Comparison of ENCODE assay signal across 20 cellular contexts in the genomic region with DNA sequence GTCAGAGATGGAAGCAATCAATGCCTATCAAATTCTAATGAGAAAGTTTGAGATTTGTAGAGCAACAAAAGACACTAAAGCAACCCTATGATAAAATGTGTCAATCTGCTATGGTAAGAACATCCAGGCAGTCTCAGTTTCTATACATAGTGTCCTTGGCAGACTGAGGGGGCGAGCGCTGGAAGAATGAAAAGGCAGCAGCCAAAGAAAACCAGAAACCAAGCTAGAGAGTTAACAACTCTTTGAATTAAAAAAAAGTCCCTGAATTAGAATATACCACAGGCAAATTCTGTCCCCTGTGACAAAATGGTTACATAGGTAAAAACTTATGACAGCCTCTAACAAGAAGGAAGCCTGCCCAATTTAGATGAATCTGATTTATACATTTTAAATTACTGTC.
DNase-seq lines count a peak whose midpoint lies in the region; ATAC-seq and TF ChIP-seq lines count a peak whose summit lies in the region.
"Had no signal": no experiment of that assay in that cellular context is flagged by ENCODE, and none has a peak within 500 bp of the region (broad histone marks: within the 10 kb centered on the region; RNA-seq: fewer than 3 reads in every experiment).

No MANE protein-coding gene starts in this region.

- H3K79me2 ChIP-seq in mammary epithelial cell (ENCODE audit: insufficient read depth, low read length) = no peaks in the 10 kb centered on the region

- no peak overlapping the region for H3K9ac ChIP-seq in mammary epithelial cell (ENCODE audit: insufficient read depth, low read length)

- WGBS in mammary epithelial cell (ENCODE audit: low coverage, missing lambda C conversion rate) = 94% methylated on average over 2 of the region's 2 CpGs

- no peak overlapping the region for H3K4me3 Mint-ChIP-seq in MCF 10A (ENCODE audit: unreplicated experiment)
- H3K4me3 Mint-ChIP-seq: activated CD4-positive, alpha-beta memory T cell treated with anti-CD3 and anti-CD28 coated beads for 36 hours; activated naive CD8-positive, alpha-beta T cell treated with anti-CD3 and anti-CD28 coated beads, Interleukin-2, amount 10 ng/mL, durations not matched to agents 7 days and 5 days; H9; stimulated activated effector memory CD8-positive, alpha-beta T cell treated with anti-CD3 and anti-CD28 coated beads, Interleukin-12 subunit alpha, Interleukin-12 subunit beta, amount 100 ng/mL, for 72 hours had no signal

- H3K4me1 ChIP-seq in mammary epithelial cell (ENCODE audit: insufficient read depth, low read length) = peaks cover 4% of the 10 kb centered on the region
- H3K4me1 ChIP-seq: Peyer's patch, transverse colon had no signal

- no peaks in the 10 kb centered on the region for H3K27me3 ChIP-seq in mammary epithelial cell (ENCODE audit: insufficient read depth, low read length)
- H3K27me3 ChIP-seq: ovary, Peyer's patch, transverse colon had no signal

- no peaks in the 10 kb centered on the region for H3K9me3 ChIP-seq in mammary epithelial cell (replicated peaks; ENCODE audit: insufficient read depth, low read length)
- H3K9me3 ChIP-seq: ovary, Peyer's patch, transverse colon had no signal

- H4K20me1 ChIP-seq in mammary epithelial cell (ENCODE audit: insufficient read depth, low read length) = no peaks in the 10 kb centered on the region

- H3K4me3 ChIP-seq in mammary epithelial cell (replicated peaks in 1 of 3; ENCODE audit: insufficient read depth in 1 of 3, low read depth in 2 of 3, low read length in 3 of 3) = no peak overlapping the region
- H3K4me3 ChIP-seq: ovary, Peyer's patch, transverse colon had no signal

- intact Hi-C loops in MCF 10A (cut with micrococcal nuclease) = no loop called here
- intact Hi-C loops in mammary epithelial cell (cut with micrococcal nuclease) = no loop called here
- intact Hi-C loops in head of caudate nucleus (cut with DNase I) = no loop called here

- peaks cover 15% of the 10 kb centered on the region for H3K4me1 Mint-ChIP-seq in MCF 10A (ENCODE audit: insufficient read depth, unreplicated experiment)
- H3K4me1 Mint-ChIP-seq: H9 had no signal

- TF ChIP-seq CTCF in MCF 10A (IDR thresholded peaks at IDR 0.05; ENCODE audit: unreplicated experiment) (no peak), mammary epithelial cell (conservative IDR thresholded peaks at IDR 0.05 in 1 of 2, IDR thresholded peaks at IDR 0.05 in 1 of 2; ENCODE audit: extremely low read depth in 1 of 2, insufficient read depth in 1 of 2, low read depth in 1 of 2, low read length in 2 of 2) (no peak), GM10266 (IDR thresholded peaks at IDR 0.05; ENCODE audit: control insufficient read depth, insufficient read depth, low read depth, missing control alignments) (no peak)

- ATAC-seq in HG03460 (IDR thresholded peaks at IDR 0.05; ENCODE audit: unreplicated experiment) (peak; percentile 50), HG03571 (IDR thresholded peaks at IDR 0.05; ENCODE audit: unreplicated experiment) (no peak), GM21515 (IDR thresholded peaks at IDR 0.05; ENCODE audit: unreplicated experiment) (no peak)
- ATAC-seq: stimulated activated effector memory CD8-positive, alpha-beta T cell treated with anti-CD3 and anti-CD28 coated beads, Interleukin-12 subunit alpha, Interleukin-12 subunit beta, amount 100 ng/mL, for 72 hours had no signal

- H3K27ac Mint-ChIP-seq in MCF 10A (ENCODE audit: low read depth, unreplicated experiment) = peak overlapping the region; percentile 43
- H3K27ac Mint-ChIP-seq: activated CD4-positive, alpha-beta memory T cell treated with anti-CD3 and anti-CD28 coated beads for 36 hours; activated naive CD8-positive, alpha-beta T cell treated with anti-CD3 and anti-CD28 coated beads, Interleukin-2, amount 10 ng/mL, durations not matched to agents 7 days and 5 days; H9; stimulated activated effector memory CD8-positive, alpha-beta T cell treated with anti-CD3 and anti-CD28 coated beads, Interleukin-12 subunit alpha, Interleukin-12 subunit beta, amount 100 ng/mL, for 72 hours had no signal

- BruUV-seq in MCF 10A (replicated peaks; lab: Mats Ljungman, UMichigan) (no TSS peak), mammary epithelial cell (replicated peaks; lab: Mats Ljungman, UMichigan) (no TSS peak)

- no peak overlapping the region for H2AFZ ChIP-seq in mammary epithelial cell (ENCODE audit: low read depth, low read length)

- H3K9me3 Mint-ChIP-seq in MCF 10A (ENCODE audit: unreplicated experiment) = no peaks in the 10 kb centered on the region
- H3K9me3 Mint-ChIP-seq: activated CD4-positive, alpha-beta memory T cell treated with anti-CD3 and anti-CD28 coated beads for 36 hours; activated naive CD8-positive, alpha-beta T cell treated with anti-CD3 and anti-CD28 coated beads, Interleukin-2, amount 10 ng/mL, durations not matched to agents 7 days and 5 days; H9; stimulated activated effector memory CD8-positive, alpha-beta T cell treated with anti-CD3 and anti-CD28 coated beads, Interleukin-12 subunit alpha, Interleukin-12 subunit beta, amount 100 ng/mL, for 72 hours had no signal

- peaks cover 19% of the 10 kb centered on the region for H3K36me3 Mint-ChIP-seq in MCF 10A (ENCODE audit: insufficient read depth, unreplicated experiment)

- POLR2A ChIA-PET in MCF 10A (lab: Yijun Ruan, JAX) = no interaction called here

- no peaks in the 10 kb centered on the region for H3K27me3 Mint-ChIP-seq in MCF 10A (ENCODE audit: insufficient read depth, unreplicated experiment)
- H3K27me3 Mint-ChIP-seq: activated CD4-positive, alpha-beta memory T cell treated with anti-CD3 and anti-CD28 coated beads for 36 hours; activated naive CD8-positive, alpha-beta T cell treated with anti-CD3 and anti-CD28 coated beads, Interleukin-2, amount 10 ng/mL, durations not matched to agents 7 days and 5 days had no signal

- in situ Hi-C loops in mammary epithelial cell (cut with MboI; ENCODE audit: low sequenced_read_pairs in 2 of 2) = no loop called here

- DNase-seq in MCF 10A (ENCODE audit: unreplicated experiment) = no peak
- no peak for DNase-seq in mammary epithelial cell
- DNase-seq in head of caudate nucleus = peak in 31 of 42 donors; percentile 5 to 74 (median 29)
- no peak for DNase-seq in NCI-H2081 treated with DMSO at 0.1 percent for 48 hours (lab: John Stamatoyannopoulos, UW)
- DNase-seq in GM10266 (ENCODE audit: extremely low spot score) = no peak
- DNase-seq: 8988T; activated CD4-positive, alpha-beta memory T cell treated with anti-CD3 and anti-CD28 coated beads for 36 hours; activated naive CD8-positive, alpha-beta T cell treated with anti-CD3 and anti-CD28 coated beads, Interleukin-2, amount 10 ng/mL, durations not matched to agents 7 days and 5 days; DMS53; H9; hippocampal formation; ovary; Peyer's patch; small intestine; transverse colon had no signal

- no peak overlapping the region for H3K27ac ChIP-seq in mammary epithelial cell (ENCODE audit: insufficient read depth, low read depth, low read length)
- H3K27ac ChIP-seq: C4-2B, ovary, Peyer's patch, transverse colon had no signal

- H3K36me3 ChIP-seq in mammary epithelial cell (ENCODE audit: insufficient read depth, low read length) = peaks cover 4% of the 10 kb centered on the region
- H3K36me3 ChIP-seq: ovary, transverse colon had no signal

- dilution Hi-C loops in mammary epithelial cell (cut with HindIII; ENCODE audit: low sequenced_read_pairs) = no loop called here

- H3K4me2 ChIP-seq in mammary epithelial cell (ENCODE audit: insufficient read depth, low read depth, low read length) = no peak overlapping the region

- CTCF ChIA-PET in MCF 10A (lab: Yijun Ruan, JAX) (interaction anchor here (0.7 kb wide), 1 partner anchor 663 kb away, joined by 3 read pairs; no protein-coding TSS in a partner anchor), mammary epithelial cell (lab: Charles Lee; ENCODE audit: low non-redundant PET) (no interaction called here)

Comparison
In these comparisons a context has a peak if more than half of its experiments do, and no peak if none do; other contexts are left out.
1. DNase-seq: peak in head of caudate nucleus (31 of 42); none in MCF 10A (single experiment), mammary epithelial cell (single experiment), NCI-H2081 treated with DMSO at 0.1 percent for 48 hours (single experiment) and GM10266 (single experiment).